27 cellular contexts compared by ENCODE assay signal in the genomic region with DNA sequence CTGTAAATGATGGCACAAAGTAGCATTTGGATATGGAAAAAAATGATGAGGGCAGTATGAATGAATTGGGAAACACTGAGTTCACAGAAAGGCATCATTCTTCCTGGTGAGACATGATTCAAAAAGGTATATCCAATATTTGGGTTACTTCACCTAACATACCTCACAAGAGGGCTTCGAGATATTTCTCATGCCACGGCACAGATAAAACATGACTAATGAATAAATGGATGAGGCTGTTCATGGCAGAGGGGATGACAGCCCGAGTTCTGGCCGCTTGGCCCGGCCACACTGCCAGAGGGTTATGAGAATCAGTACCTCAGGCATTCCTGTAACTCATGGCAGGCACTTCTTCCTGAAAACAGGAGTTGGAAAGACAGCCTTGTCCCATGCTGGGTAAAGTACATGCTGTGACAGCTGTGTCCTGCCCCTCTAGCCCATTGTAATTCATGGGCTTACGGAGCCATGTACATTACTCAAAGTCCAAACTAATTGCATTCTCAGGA.
"Had no signal": no experiment of that assay in that cellular context is flagged by ENCODE, and none has a peak within 500 bp of the region (broad histone marks: within the 10 kb centered on the region; RNA-seq: fewer than 3 reads in every experiment).

No MANE protein-coding gene starts in this region.

- FAIRE-seq: islet of Langerhans, small intestine had no signal

- H3K4me3 ChIP-seq: left ventricle myocardium inferior, lung, mucosa of descending colon, ovary, spleen, tibial nerve, upper lobe of left lung, vagina had no signal

- H3K27ac ChIP-seq: left ventricle myocardium inferior, ovary, spleen, tibial nerve, upper lobe of left lung, vagina had no signal

- H3K4me1 ChIP-seq: spleen, upper lobe of left lung had no signal

- H3K27me3 Mint-ChIP-seq: naive thymus-derived CD4-positive, alpha-beta T cell; natural killer cell treated with Interleukin-12 subunit alpha and Interleukin-12 subunit beta and Interleukin-15 and Interleukin-18, amount 100 ng/mL, for 72 hours; progenitor cell of endocrine pancreas; stimulated activated memory B cell treated with anti-CD40 and anti-IgM and Interleukin-4, amounts not matched to agents 10 μg/mL and 1 μg/mL and 100 μg/mL, for 72 hours; stimulated activated naive CD8-positive, alpha-beta T cell treated with anti-CD3 and anti-CD28 coated beads, Interleukin-15, amount 100 ng/mL, for 72 hours had no signal

- H3K9me3 ChIP-seq: left ventricle myocardium inferior, mucosa of descending colon, ovary, spleen, tibial nerve, upper lobe of left lung, vagina had no signal

- H3K9me3 Mint-ChIP-seq: immature natural killer cell; naive thymus-derived CD4-positive, alpha-beta T cell; natural killer cell treated with Interleukin-12 subunit alpha and Interleukin-12 subunit beta and Interleukin-15 and Interleukin-18, amount 100 ng/mL, for 72 hours; stimulated activated memory B cell treated with anti-CD40 and anti-IgM and Interleukin-4, amounts not matched to agents 10 μg/mL and 1 μg/mL and 100 μg/mL, for 72 hours; stimulated activated naive CD8-positive, alpha-beta T cell treated with anti-CD3 and anti-CD28 coated beads, Interleukin-15, amount 100 ng/mL, for 72 hours had no signal

- DNase-seq: hypothalamus; immature natural killer cell; left ventricle myocardium inferior; midbrain; mucosa of descending colon; naive thymus-derived CD4-positive, alpha-beta T cell; ovary; retina; right cardiac atrium; small intestine; spleen; stimulated activated CD4-positive, alpha-beta T cell treated with anti-CD3 and anti-CD28 coated beads, Interleukin-1b, Interleukin-23, amount 100 ng/mL, for 48 hours; stimulated activated CD4-positive, alpha-beta T cell treated with anti-CD3 and anti-CD28 coated beads, Interleukin-2, amount 100 ng/mL, for 48 hours; stimulated activated CD4-positive, alpha-beta T cell treated with anti-CD3 and anti-CD28 coated beads, Interleukin-4, amount 100 ng/mL, for 4 hours; stimulated activated CD8-positive, alpha-beta memory T cell treated with anti-CD3 and anti-CD28 coated beads, Interleukin-4, amount 100 ng/mL, for 48 hours; stimulated activated naive CD4-positive, alpha-beta T cell treated with Interleukin-2 at 50 U/mL for 16 hours; stimulated activated naive CD8-positive, alpha-beta T cell treated with anti-CD3 and anti-CD28 coated beads, Interleukin-15, amount 100 ng/mL, for 72 hours; substantia nigra had no signal

- H3K36me3 Mint-ChIP-seq: natural killer cell treated with Interleukin-12 subunit alpha and Interleukin-12 subunit beta and Interleukin-15 and Interleukin-18, amount 100 ng/mL, for 72 hours had no signal

- H3K27ac Mint-ChIP-seq: immature natural killer cell; naive thymus-derived CD4-positive, alpha-beta T cell; natural killer cell treated with Interleukin-12 subunit alpha and Interleukin-12 subunit beta and Interleukin-15 and Interleukin-18, amount 100 ng/mL, for 72 hours; progenitor cell of endocrine pancreas; stimulated activated memory B cell treated with anti-CD40 and anti-IgM and Interleukin-4, amounts not matched to agents 10 μg/mL and 1 μg/mL and 100 μg/mL, for 72 hours; stimulated activated naive CD8-positive, alpha-beta T cell treated with anti-CD3 and anti-CD28 coated beads, Interleukin-15, amount 100 ng/mL, for 72 hours had no signal

- H3K36me3 ChIP-seq: left ventricle myocardium inferior, ovary had no signal

- H3K27me3 ChIP-seq: ovary, spleen, tibial nerve, upper lobe of left lung, vagina had no signal

- H3K4me1 Mint-ChIP-seq: immature natural killer cell had no signal

- H3K4me3 Mint-ChIP-seq: immature natural killer cell; naive thymus-derived CD4-positive, alpha-beta T cell; natural killer cell treated with Interleukin-12 subunit alpha and Interleukin-12 subunit beta and Interleukin-15 and Interleukin-18, amount 100 ng/mL, for 72 hours; stimulated activated memory B cell treated with anti-CD40 and anti-IgM and Interleukin-4, amounts not matched to agents 10 μg/mL and 1 μg/mL and 100 μg/mL, for 72 hours had no signal

- ATAC-seq: mucosa of descending colon; naive thymus-derived CD4-positive, alpha-beta T cell; natural killer cell treated with Interleukin-12 subunit alpha and Interleukin-12 subunit beta and Interleukin-15 and Interleukin-18, amount 100 ng/mL, for 72 hours; right cardiac atrium; sciatic nerve; stimulated activated memory B cell treated with anti-CD40 and anti-IgM and Interleukin-4, amounts not matched to agents 10 μg/mL and 1 μg/mL and 100 μg/mL, for 72 hours; stimulated activated naive CD8-positive, alpha-beta T cell treated with anti-CD3 and anti-CD28 coated beads, Interleukin-15, amount 100 ng/mL, for 72 hours had no signal
